ENCODE assay signal across 1 cellular context in the genomic region with DNA sequence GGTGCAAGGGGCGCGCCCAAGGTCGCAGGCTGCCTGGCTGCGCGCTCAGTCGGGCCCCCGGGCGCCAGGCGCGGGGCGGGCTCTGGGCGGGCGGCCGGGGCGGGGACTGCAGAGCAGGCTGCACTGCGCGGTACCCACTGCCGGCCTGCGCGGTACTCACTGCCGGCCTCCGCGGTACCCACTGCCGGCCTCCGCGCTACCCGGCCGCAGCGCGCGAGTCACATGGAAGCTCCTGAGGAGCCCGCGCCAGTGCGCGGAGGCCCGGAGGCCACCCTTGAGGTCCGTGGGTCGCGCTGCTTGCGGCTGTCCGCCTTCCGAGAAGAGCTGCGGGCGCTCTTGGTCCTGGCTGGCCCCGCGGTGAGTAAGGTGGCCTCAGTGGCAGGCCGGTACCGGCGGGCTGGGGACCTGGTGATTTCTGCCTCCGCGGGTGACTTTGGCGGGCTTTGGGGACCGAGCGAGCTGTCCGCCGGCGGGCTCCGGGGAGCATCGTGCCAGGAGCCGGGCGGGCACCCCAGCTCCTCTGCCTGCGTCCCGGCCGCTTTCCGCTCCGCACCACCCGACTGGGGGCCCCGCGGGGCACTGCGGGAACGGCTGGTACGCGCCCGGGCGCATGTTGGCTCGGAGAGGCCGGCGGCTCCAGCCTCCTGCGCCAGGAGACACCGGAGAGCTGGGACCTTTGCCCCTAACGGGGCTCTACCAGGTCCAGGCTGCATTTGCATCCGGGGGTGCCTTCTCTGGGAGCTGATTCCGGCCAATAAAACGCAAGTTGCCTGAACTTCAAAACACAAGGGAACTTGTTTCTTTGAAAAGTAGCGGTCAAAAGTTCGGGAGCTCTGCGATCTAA.
TF ChIP-seq lines count a peak whose summit lies in the region.

A gene with protein sequence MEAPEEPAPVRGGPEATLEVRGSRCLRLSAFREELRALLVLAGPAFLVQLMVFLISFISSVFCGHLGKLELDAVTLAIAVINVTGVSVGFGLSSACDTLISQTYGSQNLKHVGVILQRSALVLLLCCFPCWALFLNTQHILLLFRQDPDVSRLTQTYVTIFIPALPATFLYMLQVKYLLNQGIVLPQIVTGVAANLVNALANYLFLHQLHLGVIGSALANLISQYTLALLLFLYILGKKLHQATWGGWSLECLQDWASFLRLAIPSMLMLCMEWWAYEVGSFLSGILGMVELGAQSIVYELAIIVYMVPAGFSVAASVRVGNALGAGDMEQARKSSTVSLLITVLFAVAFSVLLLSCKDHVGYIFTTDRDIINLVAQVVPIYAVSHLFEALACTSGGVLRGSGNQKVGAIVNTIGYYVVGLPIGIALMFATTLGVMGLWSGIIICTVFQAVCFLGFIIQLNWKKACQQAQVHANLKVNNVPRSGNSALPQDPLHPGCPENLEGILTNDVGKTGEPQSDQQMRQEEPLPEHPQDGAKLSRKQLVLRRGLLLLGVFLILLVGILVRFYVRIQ (plus strand): TSS at position 137 of the 844 bp plus-strand sequence. CDS start 86 bp downstream, at position 223.

TF ChIP-seq in GM23338, 12 proteins besides CTCF, POLR2A, EP300 and RAD21 (continued from another document):
- TF ChIP-seq, protein P1, sequence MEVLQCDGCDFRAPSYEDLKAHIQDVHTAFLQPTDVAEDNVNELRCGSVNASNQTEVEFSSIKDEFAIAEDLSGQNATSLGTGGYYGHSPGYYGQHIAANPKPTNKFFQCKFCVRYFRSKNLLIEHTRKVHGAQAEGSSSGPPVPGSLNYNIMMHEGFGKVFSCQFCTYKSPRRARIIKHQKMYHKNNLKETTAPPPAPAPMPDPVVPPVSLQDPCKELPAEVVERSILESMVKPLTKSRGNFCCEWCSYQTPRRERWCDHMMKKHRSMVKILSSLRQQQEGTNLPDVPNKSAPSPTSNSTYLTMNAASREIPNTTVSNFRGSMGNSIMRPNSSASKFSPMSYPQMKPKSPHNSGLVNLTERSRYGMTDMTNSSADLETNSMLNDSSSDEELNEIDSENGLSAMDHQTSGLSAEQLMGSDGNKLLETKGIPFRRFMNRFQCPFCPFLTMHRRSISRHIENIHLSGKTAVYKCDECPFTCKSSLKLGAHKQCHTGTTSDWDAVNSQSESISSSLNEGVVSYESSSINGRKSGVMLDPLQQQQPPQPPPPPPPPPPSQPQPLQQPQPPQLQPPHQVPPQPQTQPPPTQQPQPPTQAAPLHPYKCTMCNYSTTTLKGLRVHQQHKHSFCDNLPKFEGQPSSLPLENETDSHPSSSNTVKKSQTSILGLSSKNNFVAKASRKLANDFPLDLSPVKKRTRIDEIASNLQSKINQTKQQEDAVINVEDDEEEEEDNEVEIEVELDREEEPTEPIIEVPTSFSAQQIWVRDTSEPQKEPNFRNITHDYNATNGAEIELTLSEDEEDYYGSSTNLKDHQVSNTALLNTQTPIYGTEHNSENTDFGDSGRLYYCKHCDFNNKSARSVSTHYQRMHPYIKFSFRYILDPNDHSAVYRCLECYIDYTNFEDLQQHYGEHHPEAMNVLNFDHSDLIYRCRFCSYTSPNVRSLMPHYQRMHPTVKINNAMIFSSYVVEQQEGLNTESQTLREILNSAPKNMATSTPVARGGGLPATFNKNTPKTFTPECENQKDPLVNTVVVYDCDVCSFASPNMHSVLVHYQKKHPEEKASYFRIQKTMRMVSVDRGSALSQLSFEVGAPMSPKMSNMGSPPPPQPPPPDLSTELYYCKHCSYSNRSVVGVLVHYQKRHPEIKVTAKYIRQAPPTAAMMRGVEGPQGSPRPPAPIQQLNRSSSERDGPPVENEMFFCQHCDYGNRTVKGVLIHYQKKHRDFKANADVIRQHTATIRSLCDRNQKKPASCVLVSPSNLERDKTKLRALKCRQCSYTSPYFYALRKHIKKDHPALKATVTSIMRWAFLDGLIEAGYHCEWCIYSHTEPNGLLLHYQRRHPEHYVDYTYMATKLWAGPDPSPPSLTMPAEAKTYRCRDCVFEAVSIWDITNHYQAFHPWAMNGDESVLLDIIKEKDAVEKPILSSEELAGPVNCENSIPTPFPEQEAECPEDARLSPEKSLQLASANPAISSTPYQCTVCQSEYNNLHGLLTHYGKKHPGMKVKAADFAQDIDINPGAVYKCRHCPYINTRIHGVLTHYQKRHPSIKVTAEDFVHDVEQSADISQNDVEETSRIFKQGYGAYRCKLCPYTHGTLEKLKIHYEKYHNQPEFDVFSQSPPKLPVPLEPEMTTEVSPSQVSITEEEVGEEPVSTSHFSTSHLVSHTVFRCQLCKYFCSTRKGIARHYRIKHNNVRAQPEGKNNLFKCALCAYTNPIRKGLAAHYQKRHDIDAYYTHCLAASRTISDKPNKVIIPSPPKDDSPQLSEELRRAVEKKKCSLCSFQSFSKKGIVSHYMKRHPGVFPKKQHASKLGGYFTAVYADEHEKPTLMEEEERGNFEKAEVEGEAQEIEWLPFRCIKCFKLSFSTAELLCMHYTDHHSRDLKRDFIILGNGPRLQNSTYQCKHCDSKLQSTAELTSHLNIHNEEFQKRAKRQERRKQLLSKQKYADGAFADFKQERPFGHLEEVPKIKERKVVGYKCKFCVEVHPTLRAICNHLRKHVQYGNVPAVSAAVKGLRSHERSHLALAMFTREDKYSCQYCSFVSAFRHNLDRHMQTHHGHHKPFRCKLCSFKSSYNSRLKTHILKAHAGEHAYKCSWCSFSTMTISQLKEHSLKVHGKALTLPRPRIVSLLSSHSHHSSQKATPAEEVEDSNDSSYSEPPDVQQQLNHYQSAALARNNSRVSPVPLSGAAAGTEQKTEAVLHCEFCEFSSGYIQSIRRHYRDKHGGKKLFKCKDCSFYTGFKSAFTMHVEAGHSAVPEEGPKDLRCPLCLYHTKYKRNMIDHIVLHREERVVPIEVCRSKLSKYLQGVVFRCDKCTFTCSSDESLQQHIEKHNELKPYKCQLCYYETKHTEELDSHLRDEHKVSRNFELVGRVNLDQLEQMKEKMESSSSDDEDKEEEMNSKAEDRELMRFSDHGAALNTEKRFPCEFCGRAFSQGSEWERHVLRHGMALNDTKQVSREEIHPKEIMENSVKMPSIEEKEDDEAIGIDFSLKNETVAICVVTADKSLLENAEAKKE (CRISPR knock-in tag; IDR thresholded peaks at IDR 0.05), result no peak
